Comparison of ENCODE assay signal across 14 cellular contexts in genomic region chr3:188214442-188214841, GRCh38.
DNase-seq lines count a peak whose midpoint lies in the region; ATAC-seq, FAIRE-seq and TF ChIP-seq lines count a peak whose summit lies in the region.
"Had no signal": no experiment of that assay in that cellular context is flagged by ENCODE, and none has a peak within 500 bp of the region (broad histone marks: within the 10 kb centered on the region; RNA-seq: fewer than 3 reads in every experiment).

No MANE protein-coding gene starts in this region.

- H3K27me3 ChIP-seq in heart left ventricle (no peaks in the 10 kb centered on the region), smooth muscle cell (ENCODE audit: low read depth) (no peaks in the 10 kb centered on the region)

- H3K4me1 ChIP-seq in OCI-LY7 (ENCODE audit: insufficient read depth, low read length, poor library complexity, severe bottlenecking) (peaks cover 80% of the 10 kb centered on the region), heart left ventricle (peaks cover 0 to 80% (median 42%) of the 10 kb centered on the region in 12 donors), smooth muscle cell (ENCODE audit: low read depth) (peaks cover 9% of the 10 kb centered on the region)

- BruUV-seq in OCI-LY7 (replicated peaks; lab: Mats Ljungman, UMichigan) = TSS peak; percentile 64

- ATAC-seq in heart left ventricle = peak in 3 of 4 donors; percentile 16 to 41 (median 31)
- ATAC-seq in GM19455 (IDR thresholded peaks at IDR 0.05; ENCODE audit: unreplicated experiment) = no peak
- ATAC-seq in GM21529 (IDR thresholded peaks at IDR 0.05; ENCODE audit: unreplicated experiment) = no peak

- H3K9me2 ChIP-seq in OCI-LY7 (ENCODE audit: insufficient read depth, low read length) = no peaks in the 10 kb centered on the region

- H4K20me1 ChIP-seq in OCI-LY7 (ENCODE audit: insufficient read depth, low read length) (no peaks in the 10 kb centered on the region), smooth muscle cell (ENCODE audit: low read depth) (peaks cover 79% of the 10 kb centered on the region)

- 29 to 63% (median 48%) methylated on average over 1 of the region's 1 CpG for WGBS in heart left ventricle, 4 donors
- WGBS in smooth muscle cell (ENCODE audit: low lambda C conversion rate) = 71% methylated on average over 1 of the region's 1 CpG

- DNase-seq in GM12891 (ENCODE audit: insufficient read length, low spot score) (no peak), OCI-LY7 (ENCODE audit: low spot score) (peak; percentile 82), heart left ventricle (no peak), smooth muscle cell (lab: John Stamatoyannopoulos, UW; ENCODE audit: unreplicated experiment) (no peak), amniotic stem cell (lab: John Stamatoyannopoulos, UW) (no peak), AG08395 (ENCODE audit: low spot score) (no peak)
- DNase-seq: activated T-cell treated with anti-CD3 and anti-CD28 coated beads, Interleukin-2, amount 50 U/mL, for 72 hours; NCI-H1436 treated with DMSO at 0.1 percent for 48 hours; trophoblast cell had no signal

- no peaks in the 10 kb centered on the region for H3K36me3 ChIP-seq in OCI-LY7 (ENCODE audit: insufficient read depth, low read length)
- H3K36me3 ChIP-seq in heart left ventricle = peaks cover 0 to 16% (median 0%) of the 10 kb centered on the region in 9 donors
- H3K36me3 ChIP-seq in smooth muscle cell (ENCODE audit: low read depth) = no peaks in the 10 kb centered on the region

- intact Hi-C loops in OCI-LY7 (cut with micrococcal nuclease; ENCODE audit: unreplicated experiment) (loop anchor here (2.0 kb wide), 1 partner anchor 122 kb away; no protein-coding TSS in a partner anchor), heart left ventricle (cut with DNase I) (no loop called here)

- peak overlapping the region; percentile 3; the same call in 1 of the 2 replicates for H2AFZ ChIP-seq in OCI-LY7 (ENCODE audit: low read length)
- no peak overlapping the region for H2AFZ ChIP-seq in smooth muscle cell (ENCODE audit: low read depth)

- H3K4me2 ChIP-seq in OCI-LY7 (ENCODE audit: low read length) (peak overlapping the region; percentile 80), smooth muscle cell (peak overlapping the region; percentile 41)

- CTCF ChIA-PET in OCI-LY7 (lab: Charles Lee; ENCODE audit: unreplicated experiment) = no interaction called here

- POLR2A ChIA-PET in OCI-LY7 (lab: Charles Lee) = interaction anchor here (0.6 to 2.6 kb wide), 17 partner anchors 9 to 286 kb away, joined by 3 to 10 read pairs (median 4); no protein-coding TSS in a partner anchor

- TF ChIP-seq POLR2A in GM12891 (IDR thresholded peaks at IDR 0.05; ENCODE audit: low read depth, low read length) = no peak
- no peak for TF ChIP-seq POLR2A in heart left ventricle (IDR thresholded peaks at IDR 0.05)

- no peak for FAIRE-seq in GM12891 (lab: Jason Lieb, UNC)
- FAIRE-seq: endothelial cell of umbilical vein, G401.6 had no signal

- peaks cover 5% of the 10 kb centered on the region; the same call in 1 of the 2 replicates for H3K79me2 ChIP-seq in OCI-LY7 (ENCODE audit: insufficient read depth, low read depth, low read length)
- H3K79me2 ChIP-seq in smooth muscle cell (ENCODE audit: low read depth) = peaks cover 91% of the 10 kb centered on the region

- H3K4me3 ChIP-seq in OCI-LY7 (ENCODE audit: low read depth, low read length, poor library complexity, severe bottlenecking) (peak overlapping the region; percentile 47), heart left ventricle (no peak overlapping the region), smooth muscle cell (no peak overlapping the region)
- H3K4me3 ChIP-seq: SK-N-MC had no signal

- TF ChIP-seq CTCF in OCI-LY7 (conservative IDR thresholded peaks at IDR 0.05; ENCODE audit: low read length) (no peak), heart left ventricle (IDR thresholded peaks at IDR 0.05) (no peak), smooth muscle cell (IDR thresholded peaks at IDR 0.05; ENCODE audit: borderline replicate concordance, insufficient read depth, poor library complexity, severe bottlenecking) (no peak)

- H3K9me3 ChIP-seq in OCI-LY7 (ENCODE audit: low read length) (no peaks in the 10 kb centered on the region), heart left ventricle (no peaks in the 10 kb centered on the region), smooth muscle cell (replicated peaks; ENCODE audit: low read depth) (no peaks in the 10 kb centered on the region)

- peaks cover 4% of the 10 kb centered on the region for H3F3A ChIP-seq in smooth muscle cell (ENCODE audit: low read depth)

- H3K27ac ChIP-seq in OCI-LY7 (ENCODE audit: low read depth, low read length, poor library complexity, severe bottlenecking) = peak overlapping the region; percentile 98
- peak overlapping the region in 7 of 12 donors; percentile 4 to 89 (median 30) for H3K27ac ChIP-seq in heart left ventricle
- no peak overlapping the region for H3K27ac ChIP-seq in smooth muscle cell (ENCODE audit: low read depth)
- H3K27ac ChIP-seq: SK-N-MC had no signal

- H3K9ac ChIP-seq in smooth muscle cell (ENCODE audit: low read depth) = no peak overlapping the region

TF ChIP-seq in GM12891, 5 proteins besides CTCF, POLR2A, EP300 and RAD21:
- TF ChIP-seq POU2F2 (IDR thresholded peaks at IDR 0.05; ENCODE audit: low read depth, low read length) = no peak
- 0 out of 2 replicates have a peak, but pooled peaks have one; percentile 1 for TF ChIP-seq SPI1 (IDR thresholded peaks at IDR 0.05; ENCODE audit: low read depth, low read length)
- no peak for TF ChIP-seq POLR2AphosphoS5 (IDR thresholded peaks at IDR 0.05; ENCODE audit: low read depth, low read length)
TF ChIP-seq in GM12891: peak in this region for 1.

Comparison
In these comparisons a context has a peak if more than half of its experiments do, and no peak if none do; other contexts are left out.
1. ATAC-seq: peak in heart left ventricle (3 of 4); none in GM19455 (single experiment) and GM21529 (single experiment).